9 cellular contexts compared by ENCODE assay signal in the genomic region with DNA sequence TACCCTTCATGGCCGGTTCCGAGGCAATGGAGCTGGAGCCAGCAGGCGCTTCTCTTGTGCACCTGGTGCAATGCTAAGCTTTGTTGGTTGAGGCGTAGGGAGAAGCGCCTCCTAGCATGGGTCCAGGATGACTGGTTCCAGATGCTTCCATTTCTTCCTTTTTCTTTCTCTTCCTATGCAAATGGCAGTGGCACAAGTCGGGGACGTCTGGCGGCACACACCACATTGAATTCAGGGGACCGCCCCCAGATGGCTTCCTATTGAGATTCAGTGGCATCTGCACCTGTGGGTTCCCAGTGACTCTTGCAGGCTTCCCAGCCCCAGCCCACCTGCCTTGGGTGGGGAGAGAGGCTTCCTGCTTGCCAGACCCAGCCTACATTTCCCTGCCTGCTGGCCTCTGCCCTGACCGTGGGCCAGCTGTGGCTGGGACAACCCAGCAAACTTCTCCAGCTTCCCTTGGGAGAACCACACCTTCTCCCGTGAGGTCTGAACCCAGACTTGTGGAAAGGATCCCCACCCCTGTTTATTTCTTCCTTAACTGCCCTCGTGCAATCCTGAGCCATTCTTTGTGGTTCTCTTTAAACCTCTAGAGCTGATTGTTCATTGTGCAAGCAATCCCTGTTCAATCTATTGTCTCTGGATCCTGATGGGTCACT. TPM values are rescaled to one million over a fixed set of nuclear protein-coding genes. Genes with fewer than 3 reads are reported as not detected.
"Had no signal": no experiment of that assay in that cellular context is flagged by ENCODE, and none has a peak within 500 bp of the region (broad histone marks: within the 10 kb centered on the region; RNA-seq: fewer than 3 reads in every experiment).

No MANE protein-coding gene starts in this region.

RNA-seq across cellular contexts. Expression of a gene that starts 8.4 kb away (rescaled TPM):
- total RNA-seq: HepG2, HT1080, IMR-90, NCI-H460, PC-9, Peyer's patch, Right ventricle myocardium inferior, RPMI7951, SJCRH30 had no signal
- polyA plus RNA-seq: HepG2, IMR-90 had no signal

RNA-seq across cellular contexts. Expression of a gene that starts 53.7 kb away (rescaled TPM):
- total RNA-seq: HepG2 had no signal
- polyA plus RNA-seq: HepG2 had no signal

RNA-seq across cellular contexts. Expression of a gene that starts 57.5 kb away (rescaled TPM):
- total RNA-seq: HepG2, HT1080, IMR-90, NCI-H460, RPMI7951, SJCRH30 had no signal
- polyA plus RNA-seq: HepG2, IMR-90 had no signal
